ENCODE assay signal across 22 cellular contexts in the genomic region with DNA sequence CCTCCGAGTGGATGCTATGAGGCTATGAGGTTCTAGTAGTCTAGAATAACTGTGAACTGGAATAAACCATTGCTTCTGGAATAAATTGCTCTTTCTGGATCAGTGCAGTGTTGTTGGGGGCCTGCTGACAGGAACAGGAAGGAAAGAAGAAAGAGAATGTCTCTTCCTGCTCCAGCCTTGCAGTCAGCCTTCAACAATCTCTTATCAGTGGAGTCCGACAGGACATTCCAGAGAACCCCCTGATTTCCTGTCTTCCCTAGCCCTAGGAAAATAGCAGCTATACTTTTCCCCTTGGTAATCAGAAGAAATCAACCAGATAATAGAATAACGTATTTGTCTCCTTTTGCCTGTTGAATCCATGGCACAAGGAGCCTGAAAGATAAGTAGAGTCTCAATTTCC. TPM values are rescaled to one million over a fixed set of nuclear protein-coding genes. Genes with fewer than 3 reads are reported as not detected.
A peak's percentile ranks its signal among the peaks of the same experiment; 100 is the strongest.
DNase-seq lines count a peak whose midpoint lies in the region; FAIRE-seq and TF ChIP-seq lines count a peak whose summit lies in the region.
"Had no signal": no experiment of that assay in that cellular context is flagged by ENCODE, and none has a peak within 500 bp of the region (broad histone marks: within the 10 kb centered on the region; RNA-seq: fewer than 3 reads in every experiment).

No MANE protein-coding gene starts in this region.

- H2BK15ac ChIP-seq in neuronal stem cell (ENCODE audit: low read length), result no peak overlapping the region

- TF ChIP-seq POLR2A in endothelial cell of umbilical vein (IDR thresholded peaks at IDR 0.05; ENCODE audit: low read depth, low read length), result no peak

- CTCF ChIA-PET in endothelial cell of umbilical vein (lab: Charles Lee), result interaction anchor here (0.8 to 1.6 kb wide), 3 partner anchors 11 to 390 kb away, joined by 3 to 4 read pairs (median 4); no protein-coding TSS in a partner anchor

- no peaks in the 10 kb centered on the region for H3K79me1 ChIP-seq in neuronal stem cell (ENCODE audit: low read depth, low read length)

- H2BK5ac ChIP-seq in neuronal stem cell (ENCODE audit: low read length), result no peak overlapping the region

- no peak overlapping the region for H3K4ac ChIP-seq in neuronal stem cell (ENCODE audit: low read length)

- no CpG with 5 or more reads among the region's 3 CpGs for WGBS in neuronal stem cell (ENCODE audit: extremely low coverage in 2 of 2, insufficient read length in 2 of 2, insufficient replicate concordance in 1 of 2), 2 donors

- dilution Hi-C loops in endothelial cell of umbilical vein (cut with MboI; ENCODE audit: extremely low pct_ligation_motif_present, low sequenced_read_pairs), result no loop called here

- H2AFZ ChIP-seq in endothelial cell of umbilical vein (ENCODE audit: low read depth, low read length) (no peak overlapping the region), neuronal stem cell (ENCODE audit: low read length) (peak overlapping the region; percentile 5)

- H4K8ac ChIP-seq in neuronal stem cell (ENCODE audit: low read depth, low read length), result no peak overlapping the region

- H2BK12ac ChIP-seq in neuronal stem cell (ENCODE audit: low read length), result no peak overlapping the region

- TF ChIP-seq CTCF in endothelial cell of umbilical vein (IDR thresholded peaks at IDR 0.05; ENCODE audit: extremely low read depth in 1 of 2, insufficient read depth in 1 of 2, low read depth in 1 of 2, low read length in 2 of 2) (no peak), GM20000 (IDR thresholded peaks at IDR 0.05; ENCODE audit: extremely low read depth, missing control alignments) (no peak)

- intact Hi-C loops in endothelial cell of umbilical vein (cut with micrococcal nuclease), result no loop called here

- BruUV-seq in endothelial cell of umbilical vein (replicated peaks; lab: Mats Ljungman, UMichigan), result no TSS peak

- H4K20me1 ChIP-seq in endothelial cell of umbilical vein (replicated peaks; ENCODE audit: control insufficient read depth, extremely low read depth, insufficient read depth, low read length), result no peaks in the 10 kb centered on the region
- H4K20me1 ChIP-seq: BLaER1 treated with 17β-estradiol and CSF1 and Interleukin-3, amounts not matched to agents 10 nM and 100 nM had no signal

- H3K27ac ChIP-seq in endothelial cell of umbilical vein (ENCODE audit: insufficient read depth, low read depth, low read length), result no peak overlapping the region
- H3K27ac ChIP-seq in neuronal stem cell (replicated peaks; ENCODE audit: low read length), result no peak overlapping the region
- H3K27ac ChIP-seq: 22Rv1; A549; BLaER1 treated with 17β-estradiol and CSF1 and Interleukin-3, amounts not matched to agents 10 nM and 100 nM; C4-2B had no signal

- H3K27me3 ChIP-seq in endothelial cell of umbilical vein (ENCODE audit: control insufficient read depth in 2 of 2, insufficient read depth in 2 of 2, low read length in 2 of 2), result peaks cover 2 to 7% of the 10 kb centered on the region in 2 experiments
- H3K27me3 ChIP-seq in neuronal stem cell (ENCODE audit: control insufficient read depth in 3 of 3, insufficient read depth in 3 of 3, low read depth in 1 of 3, low read length in 3 of 3), result peaks cover 0 to 8% (median 0%) of the 10 kb centered on the region in 3 experiments
- H3K27me3 ChIP-seq: BLaER1 treated with 17β-estradiol and CSF1 and Interleukin-3, amounts not matched to agents 10 nM and 100 nM had no signal

- DNase-seq in NCI-H226 (peak; percentile 58), dermis blood vessel endothelial cell (peak; percentile 11), endothelial cell of umbilical vein (ENCODE audit: low read depth, low spot score) (no peak), neuronal stem cell (ENCODE audit: low spot score) (no peak), iPS-NIHi11 (ENCODE audit: low spot score) (no peak), GM20000 (ENCODE audit: low spot score) (no peak)
- DNase-seq in activated T-cell treated with anti-CD3 and anti-CD28 coated beads, Interleukin-2, amount 50 U/mL, for 48 hours, result no peak
- DNase-seq: AML-193; Caco-2; Calu3; CD4-positive, alpha-beta T cell; CD8-positive, alpha-beta T cell; DMS79 treated with DMSO at 0.1 percent for 48 hours; GF-D8 had no signal

- H3K23ac ChIP-seq in neuronal stem cell (ENCODE audit: low read depth, low read length, poor library complexity), result no peak overlapping the region

- H2AK5ac ChIP-seq in neuronal stem cell (ENCODE audit: low read depth, low read length), result no peak overlapping the region

- no peak overlapping the region for H3K4me3 ChIP-seq in endothelial cell of umbilical vein (replicated peaks in 1 of 3; ENCODE audit: insufficient read depth in 1 of 3, low read depth in 1 of 3, low read length in 3 of 3)
- H3K4me3 ChIP-seq in neuronal stem cell (ENCODE audit: low read length in 2 of 2), result no peak overlapping the region
- H3K4me3 ChIP-seq: A549; BLaER1 treated with 17β-estradiol and CSF1 and Interleukin-3, amounts not matched to agents 10 nM and 100 nM had no signal

- H3K9me3 ChIP-seq in endothelial cell of umbilical vein (replicated peaks; ENCODE audit: control insufficient read depth, insufficient read depth, low read length), result no peaks in the 10 kb centered on the region
- no peaks in the 10 kb centered on the region for H3K9me3 ChIP-seq in neuronal stem cell (replicated peaks in 1 of 2; ENCODE audit: control insufficient read depth in 2 of 2, insufficient read depth in 1 of 2, low read depth in 1 of 2, low read length in 2 of 2)
- H3K9me3 ChIP-seq: A549; BLaER1 treated with 17β-estradiol and CSF1 and Interleukin-3, amounts not matched to agents 10 nM and 100 nM; Caco-2 had no signal

- no peaks in the 10 kb centered on the region for H3K79me2 ChIP-seq in endothelial cell of umbilical vein (ENCODE audit: control insufficient read depth, insufficient read depth, low read length)

- no peaks in the 10 kb centered on the region for H3K36me3 ChIP-seq in endothelial cell of umbilical vein (ENCODE audit: control insufficient read depth in 2 of 2, extremely low read depth in 1 of 2, insufficient read depth in 2 of 2, low read length in 2 of 2)
- H3K36me3 ChIP-seq in neuronal stem cell (replicated peaks in 1 of 2; ENCODE audit: control insufficient read depth in 2 of 2, insufficient read depth in 2 of 2, low read length in 2 of 2), result no peaks in the 10 kb centered on the region
- H3K36me3 ChIP-seq: BLaER1 treated with 17β-estradiol and CSF1 and Interleukin-3, amounts not matched to agents 10 nM and 100 nM had no signal

- H3K18ac ChIP-seq in neuronal stem cell (ENCODE audit: low read length), result no peak overlapping the region

- no peak overlapping the region for H3K4me2 ChIP-seq in endothelial cell of umbilical vein (ENCODE audit: insufficient read depth, low read length)
- H3K4me2 ChIP-seq in neuronal stem cell (ENCODE audit: insufficient read depth, low read length, poor library complexity, severe bottlenecking), result no peak overlapping the region
- H3K4me2 ChIP-seq: A549; BLaER1 treated with 17β-estradiol and CSF1 and Interleukin-3, amounts not matched to agents 10 nM and 100 nM had no signal

- POLR2A ChIA-PET in endothelial cell of umbilical vein (lab: Charles Lee), result no interaction called here

- peak; percentile 71 for FAIRE-seq in endothelial cell of umbilical vein (lab: Jason Lieb, UNC)
- FAIRE-seq: A549, D721Med, G401.6, GM12891, GM19239 had no signal

- no peak overlapping the region for H2BK120ac ChIP-seq in neuronal stem cell (ENCODE audit: low read depth, low read length)

- H3K9ac ChIP-seq in endothelial cell of umbilical vein (replicated peaks; ENCODE audit: extremely low read depth, insufficient read depth, low read length), result no peak overlapping the region
- H3K9ac ChIP-seq in neuronal stem cell (ENCODE audit: low read depth, low read length, poor library complexity), result no peak overlapping the region
- H3K9ac ChIP-seq: BLaER1 treated with 17β-estradiol and CSF1 and Interleukin-3, amounts not matched to agents 10 nM and 100 nM had no signal

- peaks cover 8% of the 10 kb centered on the region for H3K4me1 ChIP-seq in endothelial cell of umbilical vein (ENCODE audit: control insufficient read depth, extremely low read depth, insufficient read depth, low read length)
- no peaks in the 10 kb centered on the region for H3K4me1 ChIP-seq in neuronal stem cell (ENCODE audit: control insufficient read depth in 2 of 2, insufficient read depth in 1 of 2, low read depth in 1 of 2, low read length in 2 of 2)
- H3K4me1 ChIP-seq: A549, Caco-2 had no signal

- no peak overlapping the region for H4K91ac ChIP-seq in neuronal stem cell (ENCODE audit: low read depth, low read length, poor library complexity)

- no peak overlapping the region for H3K14ac ChIP-seq in neuronal stem cell (ENCODE audit: low read length)

- no peaks in the 10 kb centered on the region for H3K9me1 ChIP-seq in endothelial cell of umbilical vein (replicated peaks; ENCODE audit: control insufficient read depth, extremely low read depth, insufficient read depth, low read length)

TF ChIP-seq in endothelial cell of umbilical vein, 7 proteins besides CTCF, POLR2A, EP300 and RAD21:
- TF ChIP-seq GATA2 (IDR thresholded peaks at IDR 0.05; ENCODE audit: insufficient read depth, insufficient read length, low read depth, low read length), result peak; percentile 72
- peak; percentile 26 for TF ChIP-seq FOS (IDR thresholded peaks at IDR 0.05; ENCODE audit: borderline replicate concordance, insufficient read depth, low read length)
- no peak for TF ChIP-seq JUN (IDR thresholded peaks at IDR 0.05; ENCODE audit: borderline replicate concordance, insufficient read depth, insufficient read length, low read depth)
TF ChIP-seq in endothelial cell of umbilical vein: peak in this region for 2.

RNA-seq across cellular contexts. Expression of gene WDR36, which starts 55.4 kb away (rescaled TPM):
- total RNA-seq in dermis blood vessel endothelial cell (58.4 and 64.0 TPM in 2 replicates), endothelial cell of umbilical vein (30.2 and 33.8 TPM in 2 replicates)
- 7.4 and 10.6 TPM in 2 replicates for polyA plus RNA-seq in endothelial cell of umbilical vein
- polyA plus RNA-seq in endothelial cell of umbilical vein (2011; cell fraction: cytosol; rRNA removed), result 7.3 and 8.0 TPM in 2 replicates
- polyA plus RNA-seq in endothelial cell of umbilical vein (2011; cell fraction: nucleus; rRNA removed), result 27.0 and 33.8 TPM in 2 replicates
- polyA plus RNA-seq in endothelial cell of umbilical vein (2012), result 15.3 and 22.6 TPM in 2 replicates
- polyA minus RNA-seq in endothelial cell of umbilical vein, result 46.2 and 50.2 TPM in 2 replicates
- 44.0 TPM for polyA minus RNA-seq in endothelial cell of umbilical vein (2011; cell fraction: cytosol; rRNA and poly(A)+ RNA removed)
- polyA minus RNA-seq in endothelial cell of umbilical vein (2011; cell fraction: nucleus; rRNA and poly(A)+ RNA removed), result 74.8 and 86.6 TPM in 2 replicates
- 12.6 TPM for polyA plus RNA-seq in neuronal stem cell (2013, experiment 1 of 2)
- polyA plus RNA-seq in neuronal stem cell (2013, experiment 2 of 2), result 13.5 TPM

Comparison
In these comparisons a context has a peak if more than half of its experiments do, and no peak if none do; other contexts are left out.
1. DNase-seq: peak in NCI-H226 (single experiment) and dermis blood vessel endothelial cell (single experiment); none in endothelial cell of umbilical vein (single experiment), neuronal stem cell (single experiment), activated T-cell treated with anti-CD3 and anti-CD28 coated beads, Interleukin-2, amount 50 U/mL, for 48 hours (0 of 2), iPS-NIHi11 (single experiment) and GM20000 (single experiment).